In the genomic region with DNA sequence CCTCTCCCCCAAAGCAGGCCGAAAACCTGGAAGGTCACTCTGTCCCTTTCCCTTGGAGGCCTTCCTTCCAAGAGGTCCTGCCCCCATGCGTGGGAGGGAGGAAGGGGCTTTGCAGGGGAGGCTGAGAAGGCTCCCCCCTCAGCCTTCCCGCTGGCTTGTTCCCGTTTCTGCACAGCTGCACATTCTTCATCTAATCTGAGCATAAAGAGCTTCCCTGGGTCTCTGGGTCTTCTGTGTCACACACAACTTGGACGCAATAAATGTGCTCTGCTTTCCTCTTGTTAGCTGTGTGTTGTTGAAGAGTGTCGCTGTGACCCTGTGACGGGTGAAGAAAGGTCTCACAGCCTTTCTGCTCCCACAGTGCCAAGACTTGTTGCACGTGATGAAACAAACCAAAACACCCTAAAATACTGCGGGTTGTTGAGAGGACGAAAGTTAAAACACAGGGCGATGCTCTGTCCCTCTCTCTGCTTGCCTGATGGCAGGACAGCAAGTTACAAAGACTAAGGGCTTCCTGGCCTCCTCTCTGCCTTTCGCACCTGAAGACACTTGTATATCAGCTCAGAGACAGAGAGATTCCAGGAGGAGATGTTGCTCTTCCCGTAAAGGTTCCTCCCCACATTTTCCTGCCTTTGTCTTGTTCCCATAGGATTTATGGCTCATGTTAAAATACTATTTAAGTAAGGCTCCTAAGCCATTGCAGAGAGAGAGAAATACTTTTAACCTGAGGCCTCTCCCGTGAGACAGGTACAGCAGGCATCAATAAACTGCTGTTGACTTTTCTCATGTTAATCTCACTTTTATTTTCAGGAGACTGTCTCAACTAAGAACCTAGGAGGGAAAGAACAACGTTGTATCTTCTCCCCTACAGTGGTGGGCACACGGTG, we compare ENCODE assay signal across 11 cellular contexts. TPM values are rescaled to one million over a fixed set of nuclear protein-coding genes. Genes with fewer than 3 reads are reported as not detected.
DNase-seq lines count a peak whose midpoint lies in the region; ATAC-seq and TF ChIP-seq lines count a peak whose summit lies in the region.
"Had no signal": no experiment of that assay in that cellular context is flagged by ENCODE, and none has a peak within 500 bp of the region (broad histone marks: within the 10 kb centered on the region; RNA-seq: fewer than 3 reads in every experiment).

No MANE protein-coding gene starts in this region.

- intact Hi-C loops in psoas muscle (cut with DNase I) = no loop called here

- no peaks in the 10 kb centered on the region for H3K36me3 Mint-ChIP-seq in activated T-helper 17 cell treated with anti-CD3 and anti-CD28 coated beads, Interleukin-2, amount 50 U/mL, for 72 hours (ENCODE audit: low read depth)

- no peak for TF ChIP-seq CTCF in DOHH2 (IDR thresholded peaks at IDR 0.05; ENCODE audit: low read depth, low read length, poor library complexity, severe bottlenecking)
- TF ChIP-seq CTCF in right atrium auricular region (IDR thresholded peaks at IDR 0.05) = no peak
- TF ChIP-seq CTCF in psoas muscle (IDR thresholded peaks at IDR 0.05) = no peak

- H3K27ac ChIP-seq in DOHH2 (ENCODE audit: low read depth, low read length) (no peak overlapping the region), right atrium auricular region (peak overlapping the region; percentile 71 to 80), psoas muscle (peak overlapping the region; percentile 65)

- no peaks in the 10 kb centered on the region for H3K9me3 Mint-ChIP-seq in activated T-helper 17 cell treated with anti-CD3 and anti-CD28 coated beads, Interleukin-2, amount 50 U/mL, for 72 hours

- H3K36me3 ChIP-seq in DOHH2 (ENCODE audit: control insufficient read depth, low read length) (no peaks in the 10 kb centered on the region), right atrium auricular region (no peaks in the 10 kb centered on the region), psoas muscle (ENCODE audit: insufficient read depth in 1 of 2, low read depth in 1 of 2) (no peaks in the 10 kb centered on the region)

- peak overlapping the region; percentile 0; the same call in 1 of the 2 replicates for H3K4me2 ChIP-seq in DOHH2 (ENCODE audit: low read length)

- no peak for ATAC-seq in activated T-helper 17 cell treated with anti-CD3 and anti-CD28 coated beads, Interleukin-2, amount 50 U/mL, for 72 hours (replicated peaks)
- peak; percentile 23 to 69 (median 50) for ATAC-seq in psoas muscle
- ATAC-seq in HG03565 (IDR thresholded peaks at IDR 0.05; ENCODE audit: unreplicated experiment) = no peak

- H3K79me2 ChIP-seq in DOHH2 (ENCODE audit: control insufficient read depth, low read length) = no peaks in the 10 kb centered on the region

- H3K27me3 ChIP-seq in DOHH2 (ENCODE audit: control insufficient read depth, low read length) (no peaks in the 10 kb centered on the region), right atrium auricular region (no peaks in the 10 kb centered on the region), psoas muscle (ENCODE audit: insufficient read depth in 3 of 3, low read length in 2 of 3) (peaks cover 0 to 26% (median 3%) of the 10 kb centered on the region in 3 donors)

- peak overlapping the region; percentile 46 for H3K27ac Mint-ChIP-seq in activated T-helper 17 cell treated with anti-CD3 and anti-CD28 coated beads, Interleukin-2, amount 50 U/mL, for 72 hours

- no peak overlapping the region for H3K4me3 Mint-ChIP-seq in activated T-helper 17 cell treated with anti-CD3 and anti-CD28 coated beads, Interleukin-2, amount 50 U/mL, for 72 hours

- H3K9me2 ChIP-seq in DOHH2 (replicated peaks; ENCODE audit: control insufficient read depth, low read length) = no peaks in the 10 kb centered on the region

- H3K4me1 ChIP-seq in DOHH2 (ENCODE audit: control insufficient read depth, low read length) (peaks cover 34% of the 10 kb centered on the region), right atrium auricular region (peaks cover 0 to 27% of the 10 kb centered on the region in 2 donors), psoas muscle (peaks cover 8% of the 10 kb centered on the region)

- H4K20me1 ChIP-seq in DOHH2 (ENCODE audit: control insufficient read depth, insufficient read depth, low read depth, low read length) = no peaks in the 10 kb centered on the region

- H3K9me3 ChIP-seq in DOHH2 (ENCODE audit: control insufficient read depth, insufficient read depth, low read length) (no peaks in the 10 kb centered on the region), right atrium auricular region (no peaks in the 10 kb centered on the region), psoas muscle (no peaks in the 10 kb centered on the region)

- no peaks in the 10 kb centered on the region for H3K27me3 Mint-ChIP-seq in activated T-helper 17 cell treated with anti-CD3 and anti-CD28 coated beads, Interleukin-2, amount 50 U/mL, for 72 hours

- WGBS in psoas muscle, 3 donors = 24 to 37% (median 26%) methylated on average over 15 to 16 of the region's 16 CpGs

- H3K4me3 ChIP-seq in DOHH2 (ENCODE audit: low read length) (no peak overlapping the region), right atrium auricular region (no peak overlapping the region), psoas muscle (no peak overlapping the region)

- H3F3A ChIP-seq in DOHH2 (ENCODE audit: control insufficient read depth, insufficient read depth) = no peaks in the 10 kb centered on the region

- no peak for DNase-seq in right atrium auricular region (ENCODE audit: low spot score)
- peak in 1 of 2 donors; percentile 67 for DNase-seq in psoas muscle
- DNase-seq in dedifferentiated amniotic fluid mesenchymal stem cell (ENCODE audit: extremely low spot score) = no peak
- DNase-seq in HuH-7.5 (ENCODE audit: low spot score) = no peak
- no peak for DNase-seq in KG1 (lab: John Stamatoyannopoulos, UW)
- DNase-seq: activated CD4-positive, alpha-beta T cell treated with anti-CD3 and anti-CD28 coated beads, Interleukin-2, amount 50 U/mL, for 4 hours; DMS53; NCI-H1930 had no signal

- peaks cover 14% of the 10 kb centered on the region for H3K4me1 Mint-ChIP-seq in activated T-helper 17 cell treated with anti-CD3 and anti-CD28 coated beads, Interleukin-2, amount 50 U/mL, for 72 hours

RNA-seq across cellular contexts. Expression of a gene that starts 15.4 kb away (rescaled TPM):
- 10 to 100 TPM in 1 of 2 donors, 1 to 10 TPM in 1; 2.7 to 26.0 TPM for total RNA-seq in activated T-helper 17 cell treated with anti-CD3 and anti-CD28 coated beads, Interleukin-2, amount 50 U/mL, for 72 hours
- total RNA-seq in right atrium auricular region (100 to 1,000 TPM; 156 to 372 TPM), psoas muscle (100 to 1,000 TPM; 136 to 234 (median 202) TPM)
- polyA plus RNA-seq in psoas muscle = 100 to 1,000 TPM; 186 to 557 (median 260) TPM

RNA-seq across cellular contexts. Expression of a gene that starts 22.2 kb away (rescaled TPM):
- total RNA-seq in activated T-helper 17 cell treated with anti-CD3 and anti-CD28 coated beads, Interleukin-2, amount 50 U/mL, for 72 hours = 10 to 100 TPM; 95.7 to 97.1 TPM
- total RNA-seq in right atrium auricular region = 100 to 1,000 TPM in 1 of 2 donors, 10 to 100 TPM in 1; 82.3 to 241 TPM
- 100 to 1,000 TPM in 1 of 4 donors, 10 to 100 TPM in 3; 44.0 to 105 (median 71.3) TPM for total RNA-seq in psoas muscle
- 100 to 1,000 TPM in 1 of 3 donors, 10 to 100 TPM in 2; 39.7 to 107 (median 69.7) TPM for polyA plus RNA-seq in psoas muscle

RNA-seq across cellular contexts. Expression of a gene that starts 28.4 kb away (rescaled TPM):
- 100 to 1,000 TPM; 187 to 261 TPM for total RNA-seq in activated T-helper 17 cell treated with anti-CD3 and anti-CD28 coated beads, Interleukin-2, amount 50 U/mL, for 72 hours
- total RNA-seq in right atrium auricular region (100 to 1,000 TPM; 120 to 296 TPM), psoas muscle (100 to 1,000 TPM; 131 to 161 (median 136) TPM)
- 100 to 1,000 TPM; 109 to 371 (median 181) TPM for polyA plus RNA-seq in psoas muscle

RNA-seq across cellular contexts. Expression of a gene that starts 33.3 kb away (rescaled TPM):
- 1 to 10 TPM; 1.4 to 9.4 TPM for total RNA-seq in activated T-helper 17 cell treated with anti-CD3 and anti-CD28 coated beads, Interleukin-2, amount 50 U/mL, for 72 hours
- under 1 TPM in 1 of 2 donors, not detected in 1; 0.39 TPM for total RNA-seq in right atrium auricular region
- total RNA-seq in psoas muscle = under 1 TPM in 3 of 4 donors, not detected in 1; 0.06 to 0.12 (median 0.06) TPM
- under 1 TPM; 0.04 to 0.27 (median 0.05) TPM for polyA plus RNA-seq in psoas muscle

RNA-seq across cellular contexts. Expression of a gene that starts 36.7 kb away (rescaled TPM):
- not detected for total RNA-seq in activated T-helper 17 cell treated with anti-CD3 and anti-CD28 coated beads, Interleukin-2, amount 50 U/mL, for 72 hours
- total RNA-seq in right atrium auricular region (not detected), psoas muscle (not detected)
- polyA plus RNA-seq in psoas muscle = not detected

Comparison
In these comparisons a context has a peak if more than half of its experiments do, and no peak if none do; other contexts are left out.
1. ATAC-seq: peak in psoas muscle (4 of 4); none in activated T-helper 17 cell treated with anti-CD3 and anti-CD28 coated beads, Interleukin-2, amount 50 U/mL, for 72 hours (single experiment) and HG03565 (single experiment).
2. RNA of a gene that starts 15.4 kb away (total RNA-seq): 156 to 372 TPM in right atrium auricular region and 136 to 234 TPM in psoas muscle; 2.7 to 26.0 TPM in activated T-helper 17 cell treated with anti-CD3 and anti-CD28 coated beads, Interleukin-2, amount 50 U/mL, for 72 hours; every median in the first group is over 4 times any median in the second.